8 cellular contexts compared by ENCODE assay signal in genomic region chr14:68695326-68695768, GRCh38.
DNase-seq lines count a peak whose midpoint lies in the region; ATAC-seq and TF ChIP-seq lines count a peak whose summit lies in the region.

No MANE protein-coding gene starts in this region.

- intact Hi-C loops in MCF 10A (cut with micrococcal nuclease) = loop anchor here (1.0 to 5.0 kb wide), 6 partner anchors 10 to 753 kb away; no protein-coding TSS in a partner anchor

- BruUV-seq in MCF 10A (replicated peaks; lab: Mats Ljungman, UMichigan) = no TSS peak

- H3K27me3 Mint-ChIP-seq in IgD-negative memory B cell (peaks cover 2% of the 10 kb centered on the region), MCF 10A (ENCODE audit: insufficient read depth, unreplicated experiment) (no peaks in the 10 kb centered on the region)

- ATAC-seq in GM18498 (IDR thresholded peaks at IDR 0.05; ENCODE audit: unreplicated experiment) (peak; percentile 83), GM21717 (IDR thresholded peaks at IDR 0.05; ENCODE audit: unreplicated experiment) (peak; percentile 75), omental fat pad (ENCODE audit: low FRiP score) (peak; percentile 91)

- H3K27ac Mint-ChIP-seq in IgD-negative memory B cell (peak overlapping the region in 2 of 3 donors; percentile 9 to 13), MCF 10A (ENCODE audit: low read depth, unreplicated experiment) (peak overlapping the region; percentile 96)

- POLR2A ChIA-PET in MCF 10A (lab: Yijun Ruan, JAX) = interaction anchor here (0.8 to 4.4 kb wide), 19 partner anchors 10 to 759 kb away, joined by 3 to 51 read pairs (median 7); partner anchors contain the start of gene ZFP36L1

- no peaks in the 10 kb centered on the region for H3K9me3 Mint-ChIP-seq in IgD-negative memory B cell
- H3K9me3 Mint-ChIP-seq in MCF 10A (ENCODE audit: unreplicated experiment) = no peaks in the 10 kb centered on the region

- DNase-seq in MCF 10A (ENCODE audit: unreplicated experiment) = peak; percentile 99
- peak; percentile 25 for DNase-seq in omental fat pad (ENCODE audit: low spot score)
- DNase-seq in NCI-H1694 treated with DMSO at 0.1 percent for 48 hours (lab: John Stamatoyannopoulos, UW) = no peak
- no peak for DNase-seq in DMS 273 treated with DMSO at 0.1 percent for 48 hours (lab: John Stamatoyannopoulos, UW)
- DNase-seq in NCI-H446 (lab: John Stamatoyannopoulos, UW) = no peak

- CTCF ChIA-PET in MCF 10A (lab: Yijun Ruan, JAX) = interaction anchor here (0.5 to 1.6 kb wide), 4 partner anchors 17 to 136 kb away, joined by 3 to 4 read pairs (median 4); no protein-coding TSS in a partner anchor

- peaks cover 2% of the 10 kb centered on the region for H3K36me3 Mint-ChIP-seq in IgD-negative memory B cell
- H3K36me3 Mint-ChIP-seq in MCF 10A (ENCODE audit: insufficient read depth, unreplicated experiment) = no peaks in the 10 kb centered on the region

- peak overlapping the region in 1 of 4 donors; percentile 50 for H3K4me3 Mint-ChIP-seq in IgD-negative memory B cell
- H3K4me3 Mint-ChIP-seq in MCF 10A (ENCODE audit: unreplicated experiment) = peak overlapping the region; percentile 40

- TF ChIP-seq CTCF in MCF 10A (IDR thresholded peaks at IDR 0.05; ENCODE audit: unreplicated experiment) (no peak), omental fat pad (IDR thresholded peaks at IDR 0.05) (no peak)

- peaks cover 10 to 16% (median 13%) of the 10 kb centered on the region in 3 donors for H3K4me1 Mint-ChIP-seq in IgD-negative memory B cell
- peaks cover 44% of the 10 kb centered on the region for H3K4me1 Mint-ChIP-seq in MCF 10A (ENCODE audit: insufficient read depth, unreplicated experiment)

Comparison
In these comparisons a context has a peak if more than half of its experiments do, and no peak if none do; other contexts are left out.
1. DNase-seq: peak in MCF 10A (single experiment) and omental fat pad (single experiment); none in NCI-H1694 treated with DMSO at 0.1 percent for 48 hours (single experiment), DMS 273 treated with DMSO at 0.1 percent for 48 hours (single experiment) and NCI-H446 (0 of 2).
2. Peak in every context shown above with its lines, with median percentiles within 50 percentile points of each other: ATAC-seq.